In genomic region chr16:1705324-1705687, GRCh38 we compare ENCODE assay signal across 8 cellular contexts. TPM values are rescaled to one million over a fixed set of nuclear protein-coding genes. Genes with fewer than 3 reads are reported as not detected.
DNase-seq lines count a peak whose midpoint lies in the region; ATAC-seq, FAIRE-seq and TF ChIP-seq lines count a peak whose summit lies in the region.
"Not testable (repeated sequence)": the region's sequence is repeated elsewhere in the genome, so short reads cannot be mapped to it uniquely, and the experiment has no call there.

No MANE protein-coding gene starts in this region.

- peak overlapping the region; percentile 85 for H3K27ac ChIP-seq in H1 (ENCODE audit: low read depth, low read length)

- 3% methylated on average over 14 of the region's 16 CpGs; no CpG with 5 or more reads in 1 of the 2 experiments for WGBS in H1 (ENCODE audit: extremely low coverage in 1 of 2, insufficient coverage in 1 of 2, insufficient read length in 1 of 2, insufficient replicate concordance in 2 of 2, low coverage in 1 of 2, low lambda C conversion rate in 2 of 2, missing lambda C conversion rate in 1 of 2), 2 experiments

- H3K79me1 ChIP-seq in H1 (ENCODE audit: low read depth, low read length): peaks cover 10% of the 10 kb centered on the region

- peak overlapping the region; percentile 99 for H3K27ac Mint-ChIP-seq in activated T-cell treated with anti-CD3 and anti-CD28 coated beads, Interleukin-2, amount 50 U/mL, for 72 hours
- H3K27ac Mint-ChIP-seq in progenitor cell of endocrine pancreas (peak overlapping the region; percentile 99), type B pancreatic cell (peak overlapping the region; percentile 99)

- TF ChIP-seq POLR2A in H1 (IDR thresholded peaks at IDR 0.05; ENCODE audit: control extremely low read depth in 1 of 2, low read depth in 2 of 2, low read length in 2 of 2): not testable (repeated sequence)

- H3K23me2 ChIP-seq in H1 (ENCODE audit: low read depth, low read length): peaks cover 11% of the 10 kb centered on the region

- not testable (repeated sequence) for H3K23ac ChIP-seq in H1 (ENCODE audit: insufficient read length)

- H3K56ac ChIP-seq in H1 (replicated peaks; ENCODE audit: insufficient read length, low read depth, low read length): peak overlapping the region; percentile 73

- not testable (repeated sequence) for TF ChIP-seq EP300 in H1 (IDR thresholded peaks at IDR 0.05; ENCODE audit: borderline replicate concordance in 1 of 2, low read depth in 2 of 2, low read length in 2 of 2)

- not testable (repeated sequence) for H2AK5ac ChIP-seq in H1 (ENCODE audit: low read depth, low read length)

- H3K4ac ChIP-seq in H1 (replicated peaks; ENCODE audit: insufficient read length, low read depth, low read length): peak overlapping the region; percentile 98

- H3K9me3 Mint-ChIP-seq in activated T-cell treated with anti-CD3 and anti-CD28 coated beads, Interleukin-2, amount 50 U/mL, for 72 hours; progenitor cell of endocrine pancreas (ENCODE audit: low read depth); type B pancreatic cell: not testable (repeated sequence)

- H2BK120ac ChIP-seq in H1 (replicated peaks; ENCODE audit: low read depth, low read length): not testable (repeated sequence)

- H2BK12ac ChIP-seq in H1 (ENCODE audit: low read depth, low read length): not testable (repeated sequence)

- H4K8ac ChIP-seq in H1 (ENCODE audit: extremely low read depth, insufficient read depth, low read length): peak overlapping the region; percentile 73; the same call in 1 of the 2 replicates

- POLR2A ChIA-PET in H1 (lab: Charles Lee; ENCODE audit: partially characterized antibody): interaction anchor here (0.6 to 4.4 kb wide), 16 partner anchors 9 to 640 kb away, joined by 3 to 35 read pairs (median 5); partner anchors contain the start of genes EME2, JPT2, MRPS34 and NME3

- H3K18ac ChIP-seq in H1 (ENCODE audit: extremely low read depth, low read length): peak overlapping the region; percentile 93

- H2AFZ ChIP-seq in H1 (ENCODE audit: low read length): not testable (repeated sequence)

- not testable (repeated sequence) for H3K9me3 ChIP-seq in NT2/D1 (ENCODE audit: insufficient read depth, low read length); H1 (ENCODE audit: insufficient read depth in 2 of 2, low read depth in 1 of 2, low read length in 1 of 2)

- H3K36me3 Mint-ChIP-seq in activated T-cell treated with anti-CD3 and anti-CD28 coated beads, Interleukin-2, amount 50 U/mL, for 72 hours (ENCODE audit: insufficient read depth in 2 of 2); progenitor cell of endocrine pancreas (ENCODE audit: insufficient read depth); type B pancreatic cell: not testable (repeated sequence)

- H2BK15ac ChIP-seq in H1 (ENCODE audit: low read length): 0 out of 2 replicates have a peak overlapping the region, but pooled peaks have one; percentile 61

- H3K4me2 ChIP-seq in H1 (ENCODE audit: insufficient read depth in 1 of 2, low read depth in 2 of 2, low read length in 2 of 2): peak overlapping the region; percentile 68 to 81

- H2BK5ac ChIP-seq in H1 (ENCODE audit: low read depth, low read length): peak overlapping the region; percentile 96

- H3K4me1 ChIP-seq in NT2/D1 (ENCODE audit: insufficient read depth, insufficient read length): peaks cover 13% of the 10 kb centered on the region
- peaks cover 0 to 16% (median 3%) of the 10 kb centered on the region in 4 experiments; a peak in 4 of 7 replicates for H3K4me1 ChIP-seq in H1 (replicated peaks in 1 of 4; ENCODE audit: control insufficient read depth in 3 of 4, insufficient read depth in 4 of 4, low read length in 3 of 4)

- H3K36me3 ChIP-seq in NT2/D1 (ENCODE audit: insufficient read depth, insufficient read length, low read length): peaks cover 44% of the 10 kb centered on the region
- peaks cover 7 to 23% (median 14%) of the 10 kb centered on the region in 4 experiments; a peak in 6 of 8 replicates for H3K36me3 ChIP-seq in H1 (ENCODE audit: control insufficient read depth in 2 of 4, insufficient read depth in 4 of 4, low read length in 3 of 4)
- not testable (repeated sequence) for H3K36me3 ChIP-seq in kidney epithelial cell (ENCODE audit: control insufficient read depth, insufficient read depth, low read length)

- H4K20me1 ChIP-seq in H1 (replicated peaks in 1 of 2; ENCODE audit: control insufficient read depth in 1 of 2, insufficient read depth in 2 of 2, low read length in 2 of 2): peaks cover 13 to 21% of the 10 kb centered on the region in 2 experiments

- DNase-seq in NT2/D1 (ENCODE audit: low read depth, low spot score); activated T-cell treated with anti-CD3 and anti-CD28 coated beads, Interleukin-2, amount 50 U/mL, for 72 hours; H1 (ENCODE audit: low read depth in 1 of 2, low spot score in 2 of 2); kidney epithelial cell (ENCODE audit: low read depth); progenitor cell of endocrine pancreas (ENCODE audit: low spot score, unreplicated experiment); type B pancreatic cell (ENCODE audit: extremely low spot score, unreplicated experiment): not testable (repeated sequence)

- H3K4me3 ChIP-seq in NT2/D1 (ENCODE audit: insufficient read length, low read depth) (peak overlapping the region; percentile 100), H1 (ENCODE audit: extremely low read depth in 1 of 4, insufficient read depth in 2 of 4, low read depth in 3 of 4, low read length in 4 of 4) (peak overlapping the region; percentile 89 to 97 (median 94)), kidney epithelial cell (ENCODE audit: low read depth, low read length) (peak overlapping the region; percentile 74)

- H3K27me3 ChIP-seq in NT2/D1 (ENCODE audit: insufficient read depth, insufficient read length); H1 (replicated peaks in 1 of 4; ENCODE audit: control insufficient read depth in 3 of 4, extremely low read depth in 1 of 4, insufficient read depth in 3 of 4, low read length in 3 of 4); kidney epithelial cell (ENCODE audit: control insufficient read depth, insufficient read depth, low read length): not testable (repeated sequence)

- H3K4me1 Mint-ChIP-seq in activated T-cell treated with anti-CD3 and anti-CD28 coated beads, Interleukin-2, amount 50 U/mL, for 72 hours (ENCODE audit: low read depth): peaks cover 36% of the 10 kb centered on the region
- H3K4me1 Mint-ChIP-seq in progenitor cell of endocrine pancreas (ENCODE audit: low read depth) (peaks cover 13% of the 10 kb centered on the region), type B pancreatic cell (ENCODE audit: unreplicated experiment) (peaks cover 16% of the 10 kb centered on the region)

- peaks cover 3 to 35% of the 10 kb centered on the region in 2 experiments; a peak in 3 of 4 replicates for H3K79me2 ChIP-seq in H1 (ENCODE audit: control insufficient read depth in 1 of 2, insufficient read depth in 2 of 2, low read length in 2 of 2)

- TF ChIP-seq CTCF in H1 (IDR thresholded peaks at IDR 0.05; ENCODE audit: control extremely low read depth in 1 of 3, insufficient read depth in 1 of 3, low read depth in 1 of 3, low read length in 3 of 3); kidney epithelial cell (IDR thresholded peaks at IDR 0.05; ENCODE audit: insufficient read depth, low read length, poor library complexity, severe bottlenecking); progenitor cell of endocrine pancreas (IDR thresholded peaks at IDR 0.05; ENCODE audit: unreplicated experiment); type B pancreatic cell (conservative IDR thresholded peaks at IDR 0.05): not testable (repeated sequence)

- not testable (repeated sequence) for TF ChIP-seq RAD21 in H1 (IDR thresholded peaks at IDR 0.05 in 1 of 2, conservative IDR thresholded peaks at IDR 0.05 in 1 of 2; ENCODE audit: low read depth in 2 of 2, low read length in 2 of 2)

- H4K5ac ChIP-seq in H1 (ENCODE audit: insufficient read length, low read depth, low read length): peak overlapping the region; percentile 70

- H4K91ac ChIP-seq in H1 (replicated peaks; ENCODE audit: insufficient read length, low read length): peak overlapping the region; percentile 98

- H3K4me3 Mint-ChIP-seq in activated T-cell treated with anti-CD3 and anti-CD28 coated beads, Interleukin-2, amount 50 U/mL, for 72 hours: peak overlapping the region; percentile 92 to 100
- H3K4me3 Mint-ChIP-seq in progenitor cell of endocrine pancreas (ENCODE audit: low read depth) (peak overlapping the region; percentile 99), type B pancreatic cell (peak overlapping the region; percentile 99)

- FAIRE-seq in G401.6 (lab: Jason Lieb, UNC): peak; percentile 30
- not testable (repeated sequence) for FAIRE-seq in H1 (lab: Jason Lieb, UNC)

- ATAC-seq in HG03135 (IDR thresholded peaks at IDR 0.05; ENCODE audit: unreplicated experiment): peak; percentile 4
- ATAC-seq in activated T-cell treated with anti-CD3 and anti-CD28 coated beads, Interleukin-2, amount 50 U/mL, for 72 hours (replicated peaks in 1 of 2): peak; percentile 24 to 32

- H3K9ac ChIP-seq in NT2/D1 (ENCODE audit: insufficient read length, low read depth) (peak overlapping the region; percentile 99), H1 (replicated peaks in 1 of 4; ENCODE audit: extremely low read depth in 1 of 4, low read depth in 3 of 4, low read length in 3 of 4) (peak overlapping the region; percentile 51 to 88 (median 86))

- CTCF ChIA-PET in H1 (lab: Charles Lee; ENCODE audit: partially characterized antibody): interaction anchor here (0.6 to 2.1 kb wide), 21 partner anchors 8 to 482 kb away, joined by 3 to 16 read pairs (median 4); partner anchors contain the start of genes EME2 and MRPS34

- H3K14ac ChIP-seq in H1 (ENCODE audit: insufficient read length): not testable (repeated sequence)

- H3K27me3 Mint-ChIP-seq in activated T-cell treated with anti-CD3 and anti-CD28 coated beads, Interleukin-2, amount 50 U/mL, for 72 hours (ENCODE audit: low read depth); progenitor cell of endocrine pancreas; type B pancreatic cell: not testable (repeated sequence)

- not testable (repeated sequence) for H2BK20ac ChIP-seq in H1 (ENCODE audit: low read length)

RNA-seq across cellular contexts. Expression of gene MAPK8IP3, which starts 0.7 kb away (rescaled TPM):
- total RNA-seq in activated T-cell treated with anti-CD3 and anti-CD28 coated beads, Interleukin-2, amount 50 U/mL, for 72 hours: 100 to 1,000 TPM in 1 of 2 donors, 10 to 100 TPM in 1; 92.7 to 118 TPM
- 41.4 and 43.4 TPM in 2 replicates for total RNA-seq in H1 (2021; fragmentation: NEBNext Ultra II Directional; extraction: Animal tissue kit (Norgen Biotek cat#: 25700))
- 16.9 and 27.9 TPM in 2 replicates for polyA plus RNA-seq in H1 (2011; rRNA removed)
- polyA plus RNA-seq in H1 (2011; cell fraction: cytosol; rRNA removed): 32.3 TPM
- polyA plus RNA-seq in H1 (2011; cell fraction: nucleus; rRNA removed): 174 TPM
- polyA plus RNA-seq in H1 (2012, experiment 1 of 2): 31.6 to 50.2 TPM (median 47.8 TPM) in 4 replicates
- polyA plus RNA-seq in H1 (2012, experiment 2 of 2): 19.0 TPM
- 28.5 TPM for polyA plus RNA-seq in H1 (2013, experiment 1 of 2)
- polyA plus RNA-seq in H1 (2013, experiment 2 of 2): 25.8 TPM
- polyA minus RNA-seq in H1 (2011; rRNA and poly(A)+ RNA removed): 20.9 and 23.0 TPM in 2 replicates
- 32.1 TPM for polyA minus RNA-seq in H1 (2011; cell fraction: cytosol; rRNA and poly(A)+ RNA removed)
- 67.2 TPM for polyA minus RNA-seq in H1 (2011; cell fraction: nucleus; rRNA and poly(A)+ RNA removed)
- total RNA-seq in kidney epithelial cell (32.6 and 46.9 TPM in 2 replicates), progenitor cell of endocrine pancreas (153 and 157 TPM in 2 replicates), type B pancreatic cell (ENCODE audit: low replicate concordance) (50.4 and 97.5 TPM in 2 replicates)

RNA-seq across cellular contexts. Expression of gene JPT2, which starts 27.2 kb away (rescaled TPM):
- total RNA-seq in activated T-cell treated with anti-CD3 and anti-CD28 coated beads, Interleukin-2, amount 50 U/mL, for 72 hours: 10 to 100 TPM; 54.1 to 62.7 TPM
- total RNA-seq in H1 (2021; fragmentation: NEBNext Ultra II Directional; extraction: Animal tissue kit (Norgen Biotek cat#: 25700)): 197 and 199 TPM in 2 replicates
- polyA plus RNA-seq in H1 (2011; rRNA removed): 67.6 and 70.8 TPM in 2 replicates
- 86.6 TPM for polyA plus RNA-seq in H1 (2011; cell fraction: cytosol; rRNA removed)
- polyA plus RNA-seq in H1 (2011; cell fraction: nucleus; rRNA removed): 66.1 TPM
- 108 to 121 TPM (median 116 TPM) in 4 replicates for polyA plus RNA-seq in H1 (2012, experiment 1 of 2)
- 65.0 TPM for polyA plus RNA-seq in H1 (2012, experiment 2 of 2)
- polyA plus RNA-seq in H1 (2013, experiment 1 of 2): 101 TPM
- polyA plus RNA-seq in H1 (2013, experiment 2 of 2): 104 TPM
- 76.5 and 91.0 TPM in 2 replicates for polyA minus RNA-seq in H1 (2011; rRNA and poly(A)+ RNA removed)
- polyA minus RNA-seq in H1 (2011; cell fraction: cytosol; rRNA and poly(A)+ RNA removed): 55.5 TPM
- 37.6 TPM for polyA minus RNA-seq in H1 (2011; cell fraction: nucleus; rRNA and poly(A)+ RNA removed)
- 108 and 109 TPM in 2 replicates for total RNA-seq in kidney epithelial cell
- total RNA-seq in progenitor cell of endocrine pancreas: 141 and 146 TPM in 2 replicates
- 116 and 132 TPM in 2 replicates for total RNA-seq in type B pancreatic cell (ENCODE audit: low replicate concordance)
